Comparison of ENCODE assay signal across 2 cellular contexts in genomic region chr9:109192732-109193361, GRCh38.
TF ChIP-seq lines count a peak whose summit lies in the region.

No MANE protein-coding gene starts in this region.

TF ChIP-seq in HCT116, 20 proteins besides CTCF, POLR2A, EP300 and RAD21 (continued from another document):
- TF ChIP-seq MAX (IDR thresholded peaks at IDR 0.05) (no peak), POLR2AphosphoS5 (IDR thresholded peaks at IDR 0.05; ENCODE audit: low read depth, low read length) (no peak), SRF (IDR thresholded peaks at IDR 0.05; ENCODE audit: low read depth) (no peak)
TF ChIP-seq in HCT116: peak in this region for 0.

TF ChIP-seq in SK-N-SH treated with all-trans-retinoic acid at 6 μM for 48 hours, 23 proteins besides CTCF, POLR2A, EP300 and RAD21 (continued from another document):
- no peak for TF ChIP-seq BACH2 (CRISPR knock-in tag; IDR thresholded peaks at IDR 0.05; ENCODE audit: borderline replicate concordance)
- TF ChIP-seq GLIS3 (CRISPR knock-in tag; IDR thresholded peaks at IDR 0.05) = no peak
- no peak for TF ChIP-seq TCF4 (CRISPR knock-in tag; IDR thresholded peaks at IDR 0.05; ENCODE audit: borderline replicate concordance)
- TF ChIP-seq ZNF8 (CRISPR knock-in tag; IDR thresholded peaks at IDR 0.05) = no peak
- no peak for TF ChIP-seq ZFP30 (CRISPR knock-in tag; IDR thresholded peaks at IDR 0.05)
- no peak for TF ChIP-seq RARB (CRISPR knock-in tag; IDR thresholded peaks at IDR 0.05)
- no peak for TF ChIP-seq ZNF565 (CRISPR knock-in tag; conservative IDR thresholded peaks at IDR 0.05; ENCODE audit: low read depth)
- TF ChIP-seq ARNTL (CRISPR knock-in tag; IDR thresholded peaks at IDR 0.05; ENCODE audit: borderline replicate concordance, low read depth) = no peak
